Comparison of ENCODE assay signal across 1 cellular context in genomic region chr6:87789198-87789899, GRCh38.
TF ChIP-seq lines count a peak whose summit lies in the region.

No MANE protein-coding gene starts in this region.

TF ChIP-seq in HepG2, 621 proteins besides CTCF, POLR2A, EP300 and RAD21 (continued from another document and continues in another):
- TF ChIP-seq HNF1B (CRISPR knock-in tag; IDR thresholded peaks at IDR 0.05) (no peak), ZNF749 (CRISPR knock-in tag; IDR thresholded peaks at IDR 0.05; ENCODE audit: borderline replicate concordance) (no peak), AHR (CRISPR knock-in tag; IDR thresholded peaks at IDR 0.05) (no peak), ZNF616 (CRISPR knock-in tag; IDR thresholded peaks at IDR 0.05; ENCODE audit: low read depth) (no peak), ZNF75D (CRISPR knock-in tag; IDR thresholded peaks at IDR 0.05; ENCODE audit: borderline replicate concordance) (no peak), ZNF17 (CRISPR knock-in tag; IDR thresholded peaks at IDR 0.05) (no peak), ZFP36L2 (CRISPR knock-in tag; IDR thresholded peaks at IDR 0.05) (no peak), KLF12 (CRISPR knock-in tag; IDR thresholded peaks at IDR 0.05; ENCODE audit: borderline replicate concordance) (no peak), ZNF260 (CRISPR knock-in tag; IDR thresholded peaks at IDR 0.05; ENCODE audit: borderline replicate concordance, low read depth) (no peak), RARG (CRISPR knock-in tag; IDR thresholded peaks at IDR 0.05; ENCODE audit: low read depth) (no peak), ZBTB1 (CRISPR knock-in tag; IDR thresholded peaks at IDR 0.05; ENCODE audit: borderline replicate concordance) (no peak), YEATS4 (CRISPR knock-in tag; IDR thresholded peaks at IDR 0.05; ENCODE audit: borderline replicate concordance) (no peak), JUN (CRISPR knock-in tag; IDR thresholded peaks at IDR 0.05) (0 out of 2 replicates have a peak, but pooled peaks have one; percentile 21), ZNF83 (CRISPR knock-in tag; IDR thresholded peaks at IDR 0.05; ENCODE audit: borderline replicate concordance) (no peak), MIXL1 (CRISPR knock-in tag; IDR thresholded peaks at IDR 0.05) (no peak), ZNF441 (CRISPR knock-in tag; IDR thresholded peaks at IDR 0.05; ENCODE audit: borderline replicate concordance) (no peak), HNRNPUL1 (IDR thresholded peaks at IDR 0.05; ENCODE audit: low read depth, low read length) (no peak), FOXJ3 (CRISPR knock-in tag; IDR thresholded peaks at IDR 0.05; ENCODE audit: borderline replicate concordance) (no peak), IRF1 (CRISPR knock-in tag; IDR thresholded peaks at IDR 0.05; ENCODE audit: low read depth) (no peak), BCL6 (CRISPR knock-in tag; IDR thresholded peaks at IDR 0.05) (peak; percentile 24; the same call in 1 of the 2 replicates), ZMYM4 (CRISPR knock-in tag; IDR thresholded peaks at IDR 0.05) (no peak), YEATS2 (CRISPR knock-in tag; IDR thresholded peaks at IDR 0.05; ENCODE audit: borderline replicate concordance) (0 out of 2 replicates have a peak, but pooled peaks have one; percentile 18), ZNF766 (CRISPR knock-in tag; IDR thresholded peaks at IDR 0.05; ENCODE audit: borderline replicate concordance) (no peak), RFXANK (CRISPR knock-in tag; IDR thresholded peaks at IDR 0.05) (no peak), SRSF4 (IDR thresholded peaks at IDR 0.05; ENCODE audit: low read depth, low read length, poor library complexity, severe bottlenecking) (no peak), SSRP1 (CRISPR knock-in tag; IDR thresholded peaks at IDR 0.05) (no peak), ZNF782 (CRISPR knock-in tag; IDR thresholded peaks at IDR 0.05; ENCODE audit: borderline replicate concordance) (no peak), NAIF1 (CRISPR knock-in tag; IDR thresholded peaks at IDR 0.05; ENCODE audit: borderline replicate concordance) (no peak), SUZ12 (IDR thresholded peaks at IDR 0.05; ENCODE audit: low read depth, low read length) (no peak), PHF21A (CRISPR knock-in tag; IDR thresholded peaks at IDR 0.05) (peak; percentile 54; the same call in 1 of the 2 replicates), ZNF205 (CRISPR knock-in tag; IDR thresholded peaks at IDR 0.05) (no peak), YY1 (IDR thresholded peaks at IDR 0.05; ENCODE audit: insufficient read depth, insufficient replicate concordance, low read depth, low read length) (no peak), DNMT3B (CRISPR knock-in tag; conservative IDR thresholded peaks at IDR 0.05) (no peak), ISL2 (CRISPR knock-in tag; IDR thresholded peaks at IDR 0.05) (no peak), MAFK (conservative IDR thresholded peaks at IDR 0.05 in 1 of 2, IDR thresholded peaks at IDR 0.05 in 1 of 2; ENCODE audit: low read length in 2 of 2) (peak; percentile 58 to 71), ELF4 (CRISPR knock-in tag; IDR thresholded peaks at IDR 0.05; ENCODE audit: borderline replicate concordance) (no peak), ZFP62 (CRISPR knock-in tag; IDR thresholded peaks at IDR 0.05) (no peak), PCBP2 (optimal IDR thresholded peaks at IDR 0.05; ENCODE audit: low read depth, low read length, poor library complexity, severe bottlenecking) (no peak), MAF1 (CRISPR knock-in tag; IDR thresholded peaks at IDR 0.05; ENCODE audit: borderline replicate concordance) (no peak), ZC3H4 (CRISPR knock-in tag; IDR thresholded peaks at IDR 0.05; ENCODE audit: borderline replicate concordance) (no peak), ATAD3A (CRISPR knock-in tag; IDR thresholded peaks at IDR 0.05) (no peak), ZNF552 (CRISPR knock-in tag; IDR thresholded peaks at IDR 0.05; ENCODE audit: borderline replicate concordance) (no peak), PHB2 (IDR thresholded peaks at IDR 0.05; ENCODE audit: partially characterized antibody) (no peak), DPF2 (CRISPR knock-in tag; IDR thresholded peaks at IDR 0.05; ENCODE audit: borderline replicate concordance, low read depth) (no peak), PRMT3 (CRISPR knock-in tag; IDR thresholded peaks at IDR 0.05; ENCODE audit: borderline replicate concordance, low read depth) (no peak), ZNF530 (CRISPR knock-in tag; IDR thresholded peaks at IDR 0.05; ENCODE audit: low read depth) (no peak), IRX3 (CRISPR knock-in tag; IDR thresholded peaks at IDR 0.05; ENCODE audit: borderline replicate concordance, low read depth) (no peak), ZNF512 (CRISPR knock-in tag; IDR thresholded peaks at IDR 0.05) (no peak), STAT6 (CRISPR knock-in tag; IDR thresholded peaks at IDR 0.05; ENCODE audit: borderline replicate concordance) (no peak), NFKBIZ (CRISPR knock-in tag; IDR thresholded peaks at IDR 0.05) (no peak), KLF16 (CRISPR knock-in tag; IDR thresholded peaks at IDR 0.05) (no peak; a peak in 1 of 4 replicates), ZNF335 (CRISPR knock-in tag; IDR thresholded peaks at IDR 0.05) (no peak), U2AF1 (optimal IDR thresholded peaks at IDR 0.05; ENCODE audit: low read depth, low read length) (no peak), SP4 (CRISPR knock-in tag; IDR thresholded peaks at IDR 0.05) (no peak)
- TF ChIP-seq, protein P1, sequence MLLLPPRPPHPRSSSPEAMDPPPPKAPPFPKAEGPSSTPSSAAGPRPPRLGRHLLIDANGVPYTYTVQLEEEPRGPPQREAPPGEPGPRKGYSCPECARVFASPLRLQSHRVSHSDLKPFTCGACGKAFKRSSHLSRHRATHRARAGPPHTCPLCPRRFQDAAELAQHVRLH (CRISPR knock-in tag; IDR thresholded peaks at IDR 0.05; ENCODE audit: borderline replicate concordance, low read depth) = no peak
- TF ChIP-seq, protein P2, sequence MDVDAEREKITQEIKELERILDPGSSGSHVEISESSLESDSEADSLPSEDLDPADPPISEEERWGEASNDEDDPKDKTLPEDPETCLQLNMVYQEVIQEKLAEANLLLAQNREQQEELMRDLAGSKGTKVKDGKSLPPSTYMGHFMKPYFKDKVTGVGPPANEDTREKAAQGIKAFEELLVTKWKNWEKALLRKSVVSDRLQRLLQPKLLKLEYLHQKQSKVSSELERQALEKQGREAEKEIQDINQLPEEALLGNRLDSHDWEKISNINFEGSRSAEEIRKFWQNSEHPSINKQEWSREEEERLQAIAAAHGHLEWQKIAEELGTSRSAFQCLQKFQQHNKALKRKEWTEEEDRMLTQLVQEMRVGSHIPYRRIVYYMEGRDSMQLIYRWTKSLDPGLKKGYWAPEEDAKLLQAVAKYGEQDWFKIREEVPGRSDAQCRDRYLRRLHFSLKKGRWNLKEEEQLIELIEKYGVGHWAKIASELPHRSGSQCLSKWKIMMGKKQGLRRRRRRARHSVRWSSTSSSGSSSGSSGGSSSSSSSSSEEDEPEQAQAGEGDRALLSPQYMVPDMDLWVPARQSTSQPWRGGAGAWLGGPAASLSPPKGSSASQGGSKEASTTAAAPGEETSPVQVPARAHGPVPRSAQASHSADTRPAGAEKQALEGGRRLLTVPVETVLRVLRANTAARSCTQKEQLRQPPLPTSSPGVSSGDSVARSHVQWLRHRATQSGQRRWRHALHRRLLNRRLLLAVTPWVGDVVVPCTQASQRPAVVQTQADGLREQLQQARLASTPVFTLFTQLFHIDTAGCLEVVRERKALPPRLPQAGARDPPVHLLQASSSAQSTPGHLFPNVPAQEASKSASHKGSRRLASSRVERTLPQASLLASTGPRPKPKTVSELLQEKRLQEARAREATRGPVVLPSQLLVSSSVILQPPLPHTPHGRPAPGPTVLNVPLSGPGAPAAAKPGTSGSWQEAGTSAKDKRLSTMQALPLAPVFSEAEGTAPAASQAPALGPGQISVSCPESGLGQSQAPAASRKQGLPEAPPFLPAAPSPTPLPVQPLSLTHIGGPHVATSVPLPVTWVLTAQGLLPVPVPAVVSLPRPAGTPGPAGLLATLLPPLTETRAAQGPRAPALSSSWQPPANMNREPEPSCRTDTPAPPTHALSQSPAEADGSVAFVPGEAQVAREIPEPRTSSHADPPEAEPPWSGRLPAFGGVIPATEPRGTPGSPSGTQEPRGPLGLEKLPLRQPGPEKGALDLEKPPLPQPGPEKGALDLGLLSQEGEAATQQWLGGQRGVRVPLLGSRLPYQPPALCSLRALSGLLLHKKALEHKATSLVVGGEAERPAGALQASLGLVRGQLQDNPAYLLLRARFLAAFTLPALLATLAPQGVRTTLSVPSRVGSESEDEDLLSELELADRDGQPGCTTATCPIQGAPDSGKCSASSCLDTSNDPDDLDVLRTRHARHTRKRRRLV (CRISPR knock-in tag; IDR thresholded peaks at IDR 0.05) = no peak
- TF ChIP-seq, protein P3, sequence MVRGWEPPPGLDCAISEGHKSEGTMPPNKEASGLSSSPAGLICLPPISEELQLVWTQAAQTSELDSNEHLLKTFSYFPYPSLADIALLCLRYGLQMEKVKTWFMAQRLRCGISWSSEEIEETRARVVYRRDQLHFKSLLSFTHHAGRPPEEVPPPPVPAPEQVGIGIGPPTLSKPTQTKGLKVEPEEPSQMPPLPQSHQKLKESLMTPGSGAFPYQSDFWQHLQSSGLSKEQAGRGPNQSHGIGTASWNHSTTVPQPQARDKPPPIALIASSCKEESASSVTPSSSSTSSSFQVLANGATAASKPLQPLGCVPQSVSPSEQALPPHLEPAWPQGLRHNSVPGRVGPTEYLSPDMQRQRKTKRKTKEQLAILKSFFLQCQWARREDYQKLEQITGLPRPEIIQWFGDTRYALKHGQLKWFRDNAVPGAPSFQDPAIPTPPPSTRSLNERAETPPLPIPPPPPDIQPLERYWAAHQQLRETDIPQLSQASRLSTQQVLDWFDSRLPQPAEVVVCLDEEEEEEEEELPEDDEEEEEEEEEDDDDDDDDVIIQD (CRISPR knock-in tag; IDR thresholded peaks at IDR 0.05; ENCODE audit: low read depth) = peak; percentile 66; the same call in 1 of the 2 replicates
- TF ChIP-seq, protein P4, sequence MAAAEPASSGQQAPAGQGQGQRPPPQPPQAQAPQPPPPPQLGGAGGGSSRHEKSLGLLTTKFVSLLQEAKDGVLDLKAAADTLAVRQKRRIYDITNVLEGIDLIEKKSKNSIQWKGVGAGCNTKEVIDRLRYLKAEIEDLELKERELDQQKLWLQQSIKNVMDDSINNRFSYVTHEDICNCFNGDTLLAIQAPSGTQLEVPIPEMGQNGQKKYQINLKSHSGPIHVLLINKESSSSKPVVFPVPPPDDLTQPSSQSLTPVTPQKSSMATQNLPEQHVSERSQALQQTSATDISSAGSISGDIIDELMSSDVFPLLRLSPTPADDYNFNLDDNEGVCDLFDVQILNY (CRISPR knock-in tag; conservative IDR thresholded peaks at IDR 0.05) = no peak
- TF ChIP-seq, protein P5, sequence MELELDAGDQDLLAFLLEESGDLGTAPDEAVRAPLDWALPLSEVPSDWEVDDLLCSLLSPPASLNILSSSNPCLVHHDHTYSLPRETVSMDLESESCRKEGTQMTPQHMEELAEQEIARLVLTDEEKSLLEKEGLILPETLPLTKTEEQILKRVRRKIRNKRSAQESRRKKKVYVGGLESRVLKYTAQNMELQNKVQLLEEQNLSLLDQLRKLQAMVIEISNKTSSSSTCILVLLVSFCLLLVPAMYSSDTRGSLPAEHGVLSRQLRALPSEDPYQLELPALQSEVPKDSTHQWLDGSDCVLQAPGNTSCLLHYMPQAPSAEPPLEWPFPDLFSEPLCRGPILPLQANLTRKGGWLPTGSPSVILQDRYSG (CRISPR knock-in tag; IDR thresholded peaks at IDR 0.05) = no peak
